1 cellular context compared by ENCODE assay signal in genomic region chr15:75532413-75533250, GRCh38.
TF ChIP-seq lines count a peak whose summit lies in the region.

No MANE protein-coding gene starts in this region.

TF ChIP-seq in WTC11, 78 proteins besides CTCF, POLR2A, EP300 and RAD21 (continued from another document):
- TF ChIP-seq ARID4B (CRISPR knock-in tag; IDR thresholded peaks at IDR 0.05; ENCODE audit: borderline replicate concordance) (no peak), NFE2L1 (CRISPR knock-in tag; IDR thresholded peaks at IDR 0.05) (no peak), ZNF512 (CRISPR knock-in tag; IDR thresholded peaks at IDR 0.05; ENCODE audit: borderline replicate concordance) (no peak)
